In genomic region chr6:46845126-46845525, GRCh38 we compare ENCODE assay signal across 29 cellular contexts. TPM values are rescaled to one million over a fixed set of nuclear protein-coding genes. Genes with fewer than 3 reads are reported as not detected.
A peak's percentile ranks its signal among the peaks of the same experiment; 100 is the strongest.
DNase-seq lines count a peak whose midpoint lies in the region; ATAC-seq, FAIRE-seq and TF ChIP-seq lines count a peak whose summit lies in the region.
"Had no signal": no experiment of that assay in that cellular context is flagged by ENCODE, and none has a peak within 500 bp of the region (broad histone marks: within the 10 kb centered on the region; RNA-seq: fewer than 3 reads in every experiment).

No MANE protein-coding gene starts in this region.

- ATAC-seq in HepG2 (no peak), right lobe of liver (no peak), HG02938 (IDR thresholded peaks at IDR 0.05; ENCODE audit: unreplicated experiment) (no peak)
- ATAC-seq: GM12878 had no signal

- no peak for TF ChIP-seq EP300 in HepG2 (IDR thresholded peaks at IDR 0.05; ENCODE audit: low read depth in 2 of 2, low read length in 2 of 2)
- no peak for TF ChIP-seq EP300 in HepG2 (CRISPR knock-in tag; IDR thresholded peaks at IDR 0.05; ENCODE audit: borderline replicate concordance)
- no peak for TF ChIP-seq EP300 in esophagus muscularis mucosa (IDR thresholded peaks at IDR 0.05)

- H3K27me3 ChIP-seq in HepG2 (ENCODE audit: control insufficient read depth in 1 of 2, insufficient read depth in 2 of 2, low read length in 2 of 2) (peaks cover 0 to 5% of the 10 kb centered on the region in 2 experiments; a peak in 1 of 5 replicates), right lobe of liver (no peaks in the 10 kb centered on the region), esophagus muscularis mucosa (no peaks in the 10 kb centered on the region)
- H3K27me3 ChIP-seq: BLaER1 had no signal

- H2AFZ ChIP-seq in HepG2 (ENCODE audit: low read length): no peak overlapping the region

- TF ChIP-seq RAD21 in HepG2 (CRISPR knock-in tag; IDR thresholded peaks at IDR 0.05): no peak

- TF ChIP-seq CTCF in HepG2 (CRISPR knock-in tag; IDR thresholded peaks at IDR 0.05): no peak
- no peak for TF ChIP-seq CTCF in right lobe of liver (IDR thresholded peaks at IDR 0.05)
- no peak for TF ChIP-seq CTCF in esophagus muscularis mucosa (IDR thresholded peaks at IDR 0.05)

- DNase-seq in HepG2 (ENCODE audit: low spot score) (no peak), right lobe of liver (no peak), esophagus muscularis mucosa (ENCODE audit: extremely low spot score) (peak; percentile 70), HPDE6-E6E7 (ENCODE audit: extremely low spot score) (no peak)
- DNase-seq: 8988T; ACHN; BE2C; C1 segment of cervical spinal cord; CD4-positive, alpha-beta memory T cell; CD4-positive, CD25-positive, alpha-beta regulatory T cell; CD8-positive, alpha-beta memory T cell; COR-L47; DMS 273 treated with DMSO at 0.1 percent for 48 hours; DMS153; DMS53; DMS79; DND-41; EL; GDM1 had no signal

- intact Hi-C loops in HepG2 (cut with micrococcal nuclease; ENCODE audit: unreplicated experiment): loop anchor here (5.0 kb wide), 1 partner anchor 407 kb away; no protein-coding TSS in a partner anchor
- intact Hi-C loops in right lobe of liver (cut with DNase I): no loop called here
- intact Hi-C loops in esophagus muscularis mucosa (cut with DNase I): no loop called here

- H3K4me3 ChIP-seq in HepG2 (replicated peaks in 1 of 3; ENCODE audit: insufficient read depth in 1 of 3, low read depth in 2 of 3, low read length in 3 of 3): no peak overlapping the region
- no peak overlapping the region for H3K4me3 ChIP-seq in right lobe of liver
- no peak overlapping the region for H3K4me3 ChIP-seq in esophagus muscularis mucosa
- H3K4me3 ChIP-seq: BLaER1, GM12878 had no signal

- no peak overlapping the region for H3K4me2 ChIP-seq in HepG2 (ENCODE audit: low read depth, low read length)
- H3K4me2 ChIP-seq: BLaER1 had no signal

- no peak for TF ChIP-seq POLR2A in HepG2 (IDR thresholded peaks at IDR 0.05; ENCODE audit: insufficient read depth in 1 of 2, low read depth in 2 of 2, low read length in 2 of 2)
- no peak for TF ChIP-seq POLR2A in right lobe of liver (IDR thresholded peaks at IDR 0.05)
- no peak for TF ChIP-seq POLR2A in esophagus muscularis mucosa (IDR thresholded peaks at IDR 0.05; ENCODE audit: low read depth)

- H3K4me1 ChIP-seq in HepG2 (ENCODE audit: insufficient read depth, low read length) (peaks cover 9% of the 10 kb centered on the region), right lobe of liver (no peaks in the 10 kb centered on the region), esophagus muscularis mucosa (peaks cover 5 to 11% (median 8%) of the 10 kb centered on the region in 4 donors)
- H3K4me1 ChIP-seq: BE2C, BLaER1 had no signal

- H4K20me1 ChIP-seq in HepG2 (ENCODE audit: insufficient read depth, low read length): no peaks in the 10 kb centered on the region
- H4K20me1 ChIP-seq: BLaER1 had no signal

- WGBS in HepG2 (ENCODE audit: low lambda C conversion rate): 7% methylated on average over 5 of the region's 5 CpGs
- WGBS in right lobe of liver (ENCODE audit: insufficient coverage, low coverage, low lambda C conversion rate, missing lambda C conversion rate): 64% methylated on average over 5 of the region's 5 CpGs
- 75% methylated on average over 5 of the region's 5 CpGs for WGBS in esophagus muscularis mucosa

- H3K36me3 ChIP-seq in HepG2 (replicated peaks in 1 of 2; ENCODE audit: control insufficient read depth in 1 of 2, insufficient read depth in 2 of 2, low read length in 2 of 2): no peaks in the 10 kb centered on the region
- H3K36me3 ChIP-seq in right lobe of liver: no peaks in the 10 kb centered on the region
- H3K36me3 ChIP-seq in esophagus muscularis mucosa: no peaks in the 10 kb centered on the region
- H3K36me3 ChIP-seq: BE2C, BLaER1 had no signal

- H3K79me2 ChIP-seq in HepG2 (ENCODE audit: insufficient read depth, low read length): no peaks in the 10 kb centered on the region

- H3K27ac ChIP-seq in HepG2 (ENCODE audit: extremely low read length, insufficient read depth, low read length) (no peak overlapping the region), right lobe of liver (no peak overlapping the region), esophagus muscularis mucosa (replicated peaks in 1 of 4) (no peak overlapping the region)
- H3K27ac ChIP-seq: BLaER1 had no signal

- peaks cover 21% of the 10 kb centered on the region; the same call in 1 of the 2 replicates for H3K9me3 ChIP-seq in HepG2 (ENCODE audit: low read length)
- H3K9me3 ChIP-seq in right lobe of liver: no peaks in the 10 kb centered on the region
- H3K9me3 ChIP-seq in esophagus muscularis mucosa: peaks cover 0 to 13% (median 9%) of the 10 kb centered on the region in 4 donors
- H3K9me3 ChIP-seq: BE2C had no signal

- CTCF ChIA-PET in HepG2 (lab: Yijun Ruan, JAX; ENCODE audit: low intra/inter-chr PET ratio, low total read pairs): no interaction called here

- no TSS peak for BruUV-seq in HepG2 (replicated peaks; lab: Mats Ljungman, UMichigan)

- no peak for FAIRE-seq in HepG2 (lab: Jason Lieb, UNC)
- FAIRE-seq: A204.1, GM12878, GM12892, GM18507 had no signal

- in situ Hi-C loops in HepG2 (cut with HindIII; ENCODE audit: extremely low pct_ligation_motif_present, low pct_unique_long_range_greater_than_20kb): no loop called here

- no peak overlapping the region for H3K9ac ChIP-seq in HepG2 (ENCODE audit: insufficient read depth, low read depth, low read length)
- H3K9ac ChIP-seq: BLaER1 had no signal

- POLR2A ChIA-PET in HepG2 (lab: Yijun Ruan, JAX): no interaction called here

TF ChIP-seq in HepG2, 621 proteins besides CTCF, POLR2A, EP300 and RAD21:
- TF ChIP-seq ZNF335 (CRISPR knock-in tag; IDR thresholded peaks at IDR 0.05) (no peak), ZNF235 (CRISPR knock-in tag; IDR thresholded peaks at IDR 0.05; ENCODE audit: borderline replicate concordance) (no peak), CREB1 (IDR thresholded peaks at IDR 0.05) (0 out of 2 replicates have a peak, but pooled peaks have one; percentile 12), CREB1 (CRISPR knock-in tag; IDR thresholded peaks at IDR 0.05) (no peak)

RNA-seq across cellular contexts. Expression of gene MEP1A, which starts 51.9 kb away (rescaled TPM):
- total RNA-seq in HepG2 (2016; rRNA removed; fragmentation: Illumina TruSeq; extraction: Trizol) (0.10 and 0.24 TPM in 2 replicates), right lobe of liver (under 1 TPM in 2 of 6 experiments, not detected in 4; 0.07 to 0.18 TPM), esophagus muscularis mucosa (under 1 TPM in 1 of 4 donors, not detected in 3; 0.17 TPM)
- not detected in 2 replicates for total RNA-seq in HepG2 (2016; cell fraction: cytosol; rRNA removed; fragmentation: Illumina TruSeq; extraction: Trizol; ENCODE audit: low read depth)
- total RNA-seq in HepG2 (2016; cell fraction: insoluble cytoplasmic fraction; rRNA removed; fragmentation: Illumina TruSeq; extraction: Trizol): 0.12 and 0.22 TPM in 2 replicates
- total RNA-seq in HepG2 (2016; cell fraction: membrane; rRNA removed; fragmentation: Illumina TruSeq; extraction: Trizol): 0.06 TPM in 1 of 2 replicates, not detected in the other
- 0.25 and 0.28 TPM in 2 replicates for total RNA-seq in HepG2 (2016; cell fraction: nucleus; rRNA removed; fragmentation: Illumina TruSeq; extraction: Trizol)
- polyA plus RNA-seq in HepG2 (2011; rRNA removed): 0.83 and 3.0 TPM in 2 replicates
- 0.71 and 2.9 TPM in 2 replicates for polyA plus RNA-seq in HepG2 (2011; cell fraction: cytosol; rRNA removed)
- 0.61 and 1.3 TPM in 2 replicates for polyA plus RNA-seq in HepG2 (2011; cell fraction: nucleus; rRNA removed)
- 2.3 and 10.9 TPM in 2 replicates for polyA plus RNA-seq in HepG2 (2012)
- polyA plus RNA-seq in HepG2 (2016; cell fraction: cytosol; fragmentation: Illumina TruSeq; extraction: Trizol; ENCODE audit: low read depth): 0.05 TPM in 1 of 2 replicates, not detected in the other
- polyA plus RNA-seq in HepG2 (2016; cell fraction: insoluble cytoplasmic fraction; fragmentation: Illumina TruSeq; extraction: Trizol; ENCODE audit: low read depth): 0.08 TPM in 1 of 2 replicates, not detected in the other
- not detected in 2 replicates for polyA plus RNA-seq in HepG2 (2016; cell fraction: membrane; fragmentation: Illumina TruSeq; extraction: Trizol; ENCODE audit: low read depth)
- 0.25 TPM in 1 of 2 replicates, not detected in the other for polyA plus RNA-seq in HepG2 (2016; cell fraction: nucleus; fragmentation: Illumina TruSeq; extraction: Trizol; ENCODE audit: insufficient read depth, low read depth)
- polyA minus RNA-seq in HepG2 (2011; rRNA and poly(A)+ RNA removed; ENCODE audit: low replicate concordance): 0.38 TPM in 1 of 2 replicates, not detected in the other
- 0.26 and 0.49 TPM in 2 replicates for polyA minus RNA-seq in HepG2 (2011; cell fraction: cytosol; rRNA and poly(A)+ RNA removed)
- 0.64 and 1.5 TPM in 2 replicates for polyA minus RNA-seq in HepG2 (2011; cell fraction: nucleus; rRNA and poly(A)+ RNA removed)
- total RNA-seq: A673; CD4-positive, alpha-beta memory T cell; CD4-positive, CD25-positive, alpha-beta regulatory T cell; CD8-positive, alpha-beta memory T cell; Daoy; G401; GM12878 had no signal
- polyA plus RNA-seq: AG04450; CD4-positive, alpha-beta memory T cell; CD4-positive, CD25-positive, alpha-beta regulatory T cell; CD8-positive, alpha-beta memory T cell; GM12878 had no signal
